8 cellular contexts compared by ENCODE assay signal in genomic region chr10:68526634-68527132, GRCh38. TPM values are rescaled to one million over a fixed set of nuclear protein-coding genes. Genes with fewer than 3 reads are reported as not detected.
DNase-seq lines count a peak whose midpoint lies in the region; ATAC-seq, FAIRE-seq and TF ChIP-seq lines count a peak whose summit lies in the region.

No MANE protein-coding gene starts in this region.

- no peak for TF ChIP-seq EP300 in GM12878 (IDR thresholded peaks at IDR 0.05; ENCODE audit: borderline replicate concordance in 1 of 2, control insufficient read depth in 1 of 2, low read depth in 2 of 2, low read length in 2 of 2)
- TF ChIP-seq EP300 in transverse colon (IDR thresholded peaks at IDR 0.05; ENCODE audit: low read depth) = no peak

- RAD21 ChIA-PET in GM12878 (lab: Charles Lee; ENCODE audit: unreplicated experiment) = no interaction called here

- FAIRE-seq in GM12878 (lab: Jason Lieb, UNC) = no peak

- DNase-seq in activated T-cell treated with anti-CD3 and anti-CD28 coated beads, Interleukin-2, amount 50 U/mL, for 4 hours = no peak
- DNase-seq in activated T-cell treated with anti-CD3 and anti-CD28 coated beads for 4 hours (no peak), GM12878 (ENCODE audit: low read depth, low spot score) (no peak), lower lobe of right lung (no peak), transverse colon (no peak), anterior cingulate cortex (lab: John Stamatoyannopoulos, UW) (no peak), GM20000 (ENCODE audit: low spot score) (no peak)

- SMC1A ChIA-PET in GM12878 (lab: Charles Lee; ENCODE audit: uncharacterized antibody, unreplicated experiment) = no interaction called here

- BruUV-seq in GM12878 (replicated peaks; lab: Mats Ljungman, UMichigan) = TSS peak; percentile 82

- H3K79me2 ChIP-seq in GM12878 (ENCODE audit: control insufficient read depth, insufficient read depth, low read length) = peaks cover 9% of the 10 kb centered on the region

- no peaks in the 10 kb centered on the region for H3K4me1 ChIP-seq in GM12878 (ENCODE audit: control insufficient read depth, insufficient read depth, low read length)
- H3K4me1 ChIP-seq in lower lobe of right lung = peaks cover 7% of the 10 kb centered on the region
- H3K4me1 ChIP-seq in transverse colon = peaks cover 0 to 13% (median 5%) of the 10 kb centered on the region in 4 donors

- no peak for ATAC-seq in activated T-cell treated with anti-CD3 and anti-CD28 coated beads, Interleukin-2, amount 50 U/mL, for 4 hours
- ATAC-seq in GM12878 = no peak
- ATAC-seq in lower lobe of right lung = peak in 1 of 2 donors; percentile 3
- ATAC-seq in GM19397 (IDR thresholded peaks at IDR 0.05; ENCODE audit: unreplicated experiment) = no peak

- TF ChIP-seq RAD21 in GM12878 (IDR thresholded peaks at IDR 0.05; ENCODE audit: insufficient read depth, low read depth, low read length) = no peak

- H3K9me3 ChIP-seq in GM12878 (replicated peaks; ENCODE audit: control insufficient read depth, insufficient read depth, low read length) = no peaks in the 10 kb centered on the region
- H3K9me3 ChIP-seq in lower lobe of right lung = no peaks in the 10 kb centered on the region
- H3K9me3 ChIP-seq in transverse colon = no peaks in the 10 kb centered on the region

- CTCF ChIA-PET in GM12878 (lab: Yijun Ruan, JAX) = no interaction called here

- H3K4me3 Mint-ChIP-seq in activated T-cell treated with anti-CD3 and anti-CD28 coated beads, Interleukin-2, amount 50 U/mL, for 4 hours = peak overlapping the region; percentile 93

- peak overlapping the region; percentile 90 for H3K4me2 ChIP-seq in GM12878 (ENCODE audit: control insufficient read depth, insufficient read depth)

- in situ Hi-C loops in GM12878 (cut with MboI) (no loop called here), transverse colon (cut with MboI; ENCODE audit: low pct_ligation_motif_present in 1 of 4, low pct_unique_long_range_greater_than_20kb in 1 of 4, low sequenced_read_pairs in 3 of 4) (loop anchor here in 2 of 4 donors (25.0 kb wide), 1 partner anchor 186 kb away; the partner anchor contains the start of gene CCAR1 (in 2 of the 2))

- no peaks in the 10 kb centered on the region for H3K27me3 Mint-ChIP-seq in activated T-cell treated with anti-CD3 and anti-CD28 coated beads, Interleukin-2, amount 50 U/mL, for 4 hours (ENCODE audit: low read depth)

- peak overlapping the region; percentile 77 for H3K9ac ChIP-seq in GM12878 (ENCODE audit: control insufficient read depth, insufficient read depth, low read length)

- peaks cover 2% of the 10 kb centered on the region for H3K4me1 Mint-ChIP-seq in activated T-cell treated with anti-CD3 and anti-CD28 coated beads, Interleukin-2, amount 50 U/mL, for 4 hours (ENCODE audit: low read depth)

- H3K36me3 Mint-ChIP-seq in activated T-cell treated with anti-CD3 and anti-CD28 coated beads, Interleukin-2, amount 50 U/mL, for 4 hours (ENCODE audit: insufficient read depth) = peaks cover 4% of the 10 kb centered on the region

- POLR2A ChIA-PET in GM12878 (lab: Charles Lee) = interaction anchor here (0.5 to 0.6 kb wide), 2 partner anchors 119 to 397 kb away, joined by 4 to 6 read pairs; partner anchors contain the start of gene RUFY2

- no peaks in the 10 kb centered on the region; a peak in 1 of 4 replicates for H3K36me3 ChIP-seq in GM12878 (ENCODE audit: control insufficient read depth in 2 of 2, insufficient read depth in 2 of 2, low read length in 1 of 2)
- H3K36me3 ChIP-seq in lower lobe of right lung = peaks cover 25% of the 10 kb centered on the region
- no peaks in the 10 kb centered on the region for H3K36me3 ChIP-seq in transverse colon

- no peaks in the 10 kb centered on the region for H3K27me3 ChIP-seq in GM12878 (replicated peaks in 1 of 2; ENCODE audit: control insufficient read depth in 2 of 2, insufficient read depth in 2 of 2, low read length in 1 of 2)
- H3K27me3 ChIP-seq in lower lobe of right lung (ENCODE audit: low read depth) = no peaks in the 10 kb centered on the region
- no peaks in the 10 kb centered on the region for H3K27me3 ChIP-seq in transverse colon

- TF ChIP-seq CTCF in GM12878 (IDR thresholded peaks at IDR 0.05 in 2 of 3, conservative IDR thresholded peaks at IDR 0.05 in 1 of 3; ENCODE audit: control insufficient read depth in 2 of 3, extremely low read depth in 1 of 3, insufficient read depth in 1 of 3, low read depth in 3 of 3, low read length in 3 of 3) (no peak), lower lobe of right lung (IDR thresholded peaks at IDR 0.05) (no peak), transverse colon (IDR thresholded peaks at IDR 0.05) (no peak), GM20000 (IDR thresholded peaks at IDR 0.05; ENCODE audit: extremely low read depth, missing control alignments) (no peak)

- H3K4me3 ChIP-seq in GM12878 = peak overlapping the region; percentile 89
- H3K4me3 ChIP-seq in lower lobe of right lung = peak overlapping the region; percentile 97
- H3K4me3 ChIP-seq in transverse colon = peak overlapping the region; percentile 96 to 99 (median 98)

- intact Hi-C loops in GM12878 (cut with micrococcal nuclease; ENCODE audit: unreplicated experiment) = loop anchor here (2.0 kb wide), 1 partner anchor 374 kb away; the partner anchor contains the start of gene DDX50
- intact Hi-C loops in lower lobe of right lung (cut with DNase I) = no loop called here
- intact Hi-C loops in transverse colon (cut with DNase I; ENCODE audit: low total_unique reads) = no loop called here

- WGBS in GM12878 (ENCODE audit: insufficient coverage, insufficient replicate concordance, low lambda C conversion rate, missing lambda C conversion rate) = 0% methylated on average over 2 of the region's 2 CpGs
- 0 to 4% methylated on average over 1 to 2 of the region's 2 CpGs for WGBS in transverse colon (ENCODE audit: low coverage in 1 of 2), 2 donors

- H3K27ac ChIP-seq in GM12878 (ENCODE audit: control insufficient read depth, insufficient read depth) = peak overlapping the region; percentile 43
- peak overlapping the region; percentile 97 for H3K27ac ChIP-seq in lower lobe of right lung
- peak overlapping the region; percentile 96 to 99 (median 97) for H3K27ac ChIP-seq in transverse colon

- TF ChIP-seq POLR2A in GM12878 (IDR thresholded peaks at IDR 0.05; ENCODE audit: low read depth, low read length) (no peak), transverse colon (IDR thresholded peaks at IDR 0.05) (no peak)

- no peaks in the 10 kb centered on the region for H3K9me3 Mint-ChIP-seq in activated T-cell treated with anti-CD3 and anti-CD28 coated beads, Interleukin-2, amount 50 U/mL, for 4 hours

- H4K20me1 ChIP-seq in GM12878 (ENCODE audit: control insufficient read depth, insufficient read depth) = no peaks in the 10 kb centered on the region

- H2AFZ ChIP-seq in GM12878 (ENCODE audit: control insufficient read depth, low read depth, low read length) = peak overlapping the region; percentile 88

RNA-seq across cellular contexts. Expression of gene SLC25A16, which starts 0.6 kb away (rescaled TPM):
- total RNA-seq in activated T-cell treated with anti-CD3 and anti-CD28 coated beads, Interleukin-2, amount 50 U/mL, for 4 hours = 10 to 100 TPM; 16.0 to 21.4 (median 18.5) TPM
- total RNA-seq in GM12878 (2013; cell fraction: nucleolus; rRNA removed) = 41.1 and 46.2 TPM in 2 replicates
- 7.7 and 9.6 TPM in 2 replicates for total RNA-seq in GM12878 (2014; rRNA removed)
- 8.6 and 11.2 TPM in 2 replicates for total RNA-seq in GM12878 (2014; rRNA removed; fragmentation: Illumina TruSeq; extraction: Trizol)
- 12.9 TPM in 2 replicates for total RNA-seq in GM12878 (2021)
- 3.9 TPM for polyA plus RNA-seq in GM12878 (2011; ENCODE audit: low read depth)
- polyA plus RNA-seq in GM12878 (2011; rRNA removed) = 13.5 and 24.3 TPM in 2 replicates
- polyA plus RNA-seq in GM12878 (2011; cell fraction: cytosol; rRNA removed) = 4.2 and 4.4 TPM in 2 replicates
- 10.7 and 12.7 TPM in 2 replicates for polyA plus RNA-seq in GM12878 (2011; cell fraction: nucleus; rRNA removed)
- polyA plus RNA-seq in GM12878 (2012) = 4.4 and 5.1 TPM in 2 replicates
- 4.8 and 5.5 TPM in 2 replicates for polyA plus RNA-seq in GM12878 (2014; fragmentation: Illumina TruSeq; extraction: Trizol)
- 1 to 10 TPM; 2.2 to 4.2 TPM for polyA plus RNA-seq in GM12878 (2014; fragmentation: Nextera tagmentation; extraction: Ambion mirVana)
- polyA plus RNA-seq in GM12878 (2014; rRNA removed) = 6.1 and 8.1 TPM in 2 replicates
- 10 to 100 TPM in 1 of 2 experiments, 1 to 10 TPM in 1; 8.3 to 11.1 TPM for polyA plus RNA-seq in GM12878 (2016; fragmentation: Nextera tagmentation; extraction: Ambion mirVana)
- polyA minus RNA-seq in GM12878 (2011; rRNA and poly(A)+ RNA removed) = 9.1 and 20.0 TPM in 2 replicates
- 4.3 and 6.2 TPM in 2 replicates for polyA minus RNA-seq in GM12878 (2011; cell fraction: cytosol; rRNA and poly(A)+ RNA removed)
- 4.6 and 8.2 TPM in 2 replicates for polyA minus RNA-seq in GM12878 (2011; cell fraction: nucleus; rRNA and poly(A)+ RNA removed)
- total RNA-seq in lower lobe of right lung = 29.4 TPM
- 10 to 100 TPM; 13.1 to 43.8 (median 20.8) TPM for total RNA-seq in transverse colon

RNA-seq across cellular contexts. Expression of gene TET1, which starts 33.5 kb away (rescaled TPM):
- under 1 TPM; 0.14 to 0.24 (median 0.23) TPM for total RNA-seq in activated T-cell treated with anti-CD3 and anti-CD28 coated beads, Interleukin-2, amount 50 U/mL, for 4 hours
- 6.3 and 7.8 TPM in 2 replicates for total RNA-seq in GM12878 (2013; cell fraction: nucleolus; rRNA removed)
- total RNA-seq in GM12878 (2014; rRNA removed) = 1.1 TPM in 2 replicates
- 1.4 TPM in 2 replicates for total RNA-seq in GM12878 (2014; rRNA removed; fragmentation: Illumina TruSeq; extraction: Trizol)
- total RNA-seq in GM12878 (2021) = 1.1 and 1.4 TPM in 2 replicates
- 0.09 TPM for polyA plus RNA-seq in GM12878 (2011; ENCODE audit: low read depth)
- 0.42 and 0.46 TPM in 2 replicates for polyA plus RNA-seq in GM12878 (2011; rRNA removed)
- 0.17 and 0.18 TPM in 2 replicates for polyA plus RNA-seq in GM12878 (2011; cell fraction: cytosol; rRNA removed)
- 0.39 and 0.46 TPM in 2 replicates for polyA plus RNA-seq in GM12878 (2011; cell fraction: nucleus; rRNA removed)
- polyA plus RNA-seq in GM12878 (2012) = 0.21 and 0.28 TPM in 2 replicates
- polyA plus RNA-seq in GM12878 (2014; fragmentation: Illumina TruSeq; extraction: Trizol) = 0.62 and 1.0 TPM in 2 replicates
- polyA plus RNA-seq in GM12878 (2014; fragmentation: Nextera tagmentation; extraction: Ambion mirVana) = under 1 TPM; 0.22 to 0.31 TPM
- polyA plus RNA-seq in GM12878 (2014; rRNA removed) = 0.31 and 0.34 TPM in 2 replicates
- under 1 TPM; 0.59 to 0.71 TPM for polyA plus RNA-seq in GM12878 (2016; fragmentation: Nextera tagmentation; extraction: Ambion mirVana)
- polyA minus RNA-seq in GM12878 (2011; rRNA and poly(A)+ RNA removed) = 1.4 and 1.5 TPM in 2 replicates
- polyA minus RNA-seq in GM12878 (2011; cell fraction: cytosol; rRNA and poly(A)+ RNA removed) = 0.40 and 0.52 TPM in 2 replicates
- 0.85 and 1.1 TPM in 2 replicates for polyA minus RNA-seq in GM12878 (2011; cell fraction: nucleus; rRNA and poly(A)+ RNA removed)
- 1.8 TPM for total RNA-seq in lower lobe of right lung
- total RNA-seq in transverse colon = 1 to 10 TPM; 1.5 to 3.3 (median 1.5) TPM

RNA-seq across cellular contexts. Expression of gene DNA2, which starts 54.9 kb away (rescaled TPM):
- total RNA-seq in activated T-cell treated with anti-CD3 and anti-CD28 coated beads, Interleukin-2, amount 50 U/mL, for 4 hours = 10 to 100 TPM; 15.1 to 27.1 (median 20.0) TPM
- total RNA-seq in GM12878 (2013; cell fraction: nucleolus; rRNA removed) = 92.0 and 95.9 TPM in 2 replicates
- total RNA-seq in GM12878 (2014; rRNA removed) (36.2 and 38.1 TPM in 2 replicates), GM12878 (2014; rRNA removed; fragmentation: Illumina TruSeq; extraction: Trizol) (35.8 and 40.9 TPM in 2 replicates), GM12878 (2021) (34.8 and 41.8 TPM in 2 replicates), lower lobe of right lung (7.1 TPM), transverse colon (1 to 10 TPM in 3 of 4 donors, under 1 TPM in 1; 0.20 to 6.7 (median 1.9) TPM)
- polyA plus RNA-seq in GM12878 (2011; ENCODE audit: low read depth) = 5.9 TPM
- polyA plus RNA-seq in GM12878 (2011; rRNA removed) (29.2 and 45.7 TPM in 2 replicates), GM12878 (2014; fragmentation: Illumina TruSeq; extraction: Trizol) (32.6 and 38.5 TPM in 2 replicates), GM12878 (2014; fragmentation: Nextera tagmentation; extraction: Ambion mirVana) (10 to 100 TPM; 17.7 to 19.6 TPM), GM12878 (2014; rRNA removed) (20.2 and 21.9 TPM in 2 replicates), GM12878 (2016; fragmentation: Nextera tagmentation; extraction: Ambion mirVana) (10 to 100 TPM; 25.7 to 27.7 TPM)
- polyA plus RNA-seq in GM12878 (2011; cell fraction: cytosol; rRNA removed) = 8.3 and 10.5 TPM in 2 replicates
- 23.2 and 32.3 TPM in 2 replicates for polyA plus RNA-seq in GM12878 (2011; cell fraction: nucleus; rRNA removed)
- polyA plus RNA-seq in GM12878 (2012) = 7.5 and 11.0 TPM in 2 replicates
- 13.7 and 20.7 TPM in 2 replicates for polyA minus RNA-seq in GM12878 (2011; rRNA and poly(A)+ RNA removed)
- 10.3 and 11.3 TPM in 2 replicates for polyA minus RNA-seq in GM12878 (2011; cell fraction: cytosol; rRNA and poly(A)+ RNA removed)
- polyA minus RNA-seq in GM12878 (2011; cell fraction: nucleus; rRNA and poly(A)+ RNA removed) = 8.5 and 16.0 TPM in 2 replicates

Comparison
In these comparisons a context has a peak if more than half of its experiments do, and no peak if none do; other contexts are left out.
1. H3K27ac ChIP-seq: peak in every context shown above with its lines; median percentile 97 in lower lobe of right lung; 97 in transverse colon; 43 in GM12878.